In genomic region chr11:10322401-10322800, GRCh38 we compare ENCODE assay signal across 12 cellular contexts. TPM values are rescaled to one million over a fixed set of nuclear protein-coding genes. Genes with fewer than 3 reads are reported as not detected.
DNase-seq lines count a peak whose midpoint lies in the region; ATAC-seq, FAIRE-seq and TF ChIP-seq lines count a peak whose summit lies in the region.
"Had no signal": no experiment of that assay in that cellular context is flagged by ENCODE, and none has a peak within 500 bp of the region (broad histone marks: within the 10 kb centered on the region; RNA-seq: fewer than 3 reads in every experiment).

No MANE protein-coding gene starts in this region.

- H3F3A ChIP-seq in neural progenitor cell (ENCODE audit: low read depth), result peaks cover 17% of the 10 kb centered on the region

- intact Hi-C loops in GM12878 (cut with micrococcal nuclease; ENCODE audit: unreplicated experiment) (loop anchor here (1.0 to 5.0 kb wide), 4 partner anchors 114 to 565 kb away; no protein-coding TSS in a partner anchor), transverse colon (cut with DNase I; ENCODE audit: low total_unique reads) (loop anchor here (5.0 kb wide), 1 partner anchor 565 kb away; no protein-coding TSS in a partner anchor)

- H4K91ac ChIP-seq in mesenchymal stem cell (ENCODE audit: low read length), result peak overlapping the region; percentile 52

- FAIRE-seq in GM12878 (lab: Jason Lieb, UNC), result no peak
- FAIRE-seq: small intestine had no signal

- H3K4ac ChIP-seq in mesenchymal stem cell (ENCODE audit: low read depth in 1 of 2, low read length in 2 of 2), result peak overlapping the region; percentile 66 to 92

- no peaks in the 10 kb centered on the region for H3K79me2 ChIP-seq in GM12878 (ENCODE audit: control insufficient read depth, insufficient read depth, low read length)
- H3K79me2 ChIP-seq in neural progenitor cell (ENCODE audit: low read depth), result no peaks in the 10 kb centered on the region

- peak overlapping the region; percentile 60 for H2BK15ac ChIP-seq in mesenchymal stem cell (ENCODE audit: low read depth, poor library complexity, severe bottlenecking)

- peak overlapping the region; percentile 81 to 96 for H3K18ac ChIP-seq in mesenchymal stem cell (ENCODE audit: low read depth in 1 of 2, low read length in 2 of 2)

- no peaks in the 10 kb centered on the region for H3K9me3 Mint-ChIP-seq in activated naive CD4-positive, alpha-beta T cell treated with anti-CD3 and anti-CD28 coated beads, Interleukin-2, amount 50 U/mL, for 72 hours
- peaks cover 3% of the 10 kb centered on the region for H3K9me3 Mint-ChIP-seq in neural progenitor cell
- H3K9me3 Mint-ChIP-seq: activated T-cell treated with anti-CD3 and anti-CD28 coated beads, Interleukin-2, amount 50 U/mL, for 4 hours; T-cell had no signal

- peak overlapping the region; percentile 76 for H2AK5ac ChIP-seq in mesenchymal stem cell (ENCODE audit: low read length, severe bottlenecking)

- RAD21 ChIA-PET in GM12878 (lab: Charles Lee; ENCODE audit: unreplicated experiment), result interaction anchor here (0.8 to 3.2 kb wide), 6 partner anchors 13 to 350 kb away, joined by 3 to 15 read pairs (median 4); no protein-coding TSS in a partner anchor

- SMC1A ChIA-PET in GM12878 (lab: Charles Lee; ENCODE audit: uncharacterized antibody, unreplicated experiment), result interaction anchor here (1.0 to 6.5 kb wide), 5 partner anchors 13 to 246 kb away, joined by 4 to 55 read pairs (median 6); no protein-coding TSS in a partner anchor

- TF ChIP-seq RAD21 in GM12878 (IDR thresholded peaks at IDR 0.05; ENCODE audit: insufficient read depth, low read depth, low read length), result no peak

- H4K8ac ChIP-seq in mesenchymal stem cell (ENCODE audit: low read length), result no peak overlapping the region

- in situ Hi-C loops in GM12878 (cut with MboI), result loop anchor here (5.0 to 10.0 kb wide), 3 partner anchors 110 to 558 kb away; no protein-coding TSS in a partner anchor
- in situ Hi-C loops in transverse colon (cut with MboI; ENCODE audit: low pct_ligation_motif_present in 1 of 4, low pct_unique_long_range_greater_than_20kb in 1 of 4, low sequenced_read_pairs in 3 of 4), result loop anchor here (10.0 to 25.0 kb wide), 3 partner anchors 460 to 568 kb away; no protein-coding TSS in a partner anchor

- H3K9ac ChIP-seq in GM12878 (ENCODE audit: control insufficient read depth, insufficient read depth, low read length), result no peak overlapping the region
- H3K9ac ChIP-seq in mesenchymal stem cell (ENCODE audit: low read length), result peak overlapping the region; percentile 88
- no peak overlapping the region for H3K9ac ChIP-seq in neural progenitor cell

- no peak for TF ChIP-seq POLR2A in GM12878 (IDR thresholded peaks at IDR 0.05; ENCODE audit: low read depth, low read length)
- TF ChIP-seq POLR2A in transverse colon (IDR thresholded peaks at IDR 0.05), result no peak

- H3K27ac Mint-ChIP-seq in activated naive CD4-positive, alpha-beta T cell treated with anti-CD3 and anti-CD28 coated beads, Interleukin-2, amount 50 U/mL, for 72 hours, result peak overlapping the region; percentile 86 to 92
- no peak overlapping the region for H3K27ac Mint-ChIP-seq in neural progenitor cell

- peak overlapping the region in 1 of 2 experiments; percentile 97 for H2BK12ac ChIP-seq in mesenchymal stem cell (ENCODE audit: low read length in 2 of 2)

- BruUV-seq in GM12878 (replicated peaks; lab: Mats Ljungman, UMichigan), result no TSS peak

- H3K27ac ChIP-seq in GM12878 (ENCODE audit: control insufficient read depth, insufficient read depth) (no peak overlapping the region), mesenchymal stem cell (ENCODE audit: low read length, poor library complexity, severe bottlenecking) (no peak overlapping the region), transverse colon (peak overlapping the region; percentile 66 to 79 (median 78)), neural progenitor cell (no peak overlapping the region)

- no peaks in the 10 kb centered on the region for H4K20me1 ChIP-seq in GM12878 (ENCODE audit: control insufficient read depth, insufficient read depth)
- no peaks in the 10 kb centered on the region for H4K20me1 ChIP-seq in neural progenitor cell (ENCODE audit: low read depth)

- peak; percentile 1 to 25 for ATAC-seq in activated naive CD4-positive, alpha-beta T cell treated with anti-CD3 and anti-CD28 coated beads, Interleukin-2, amount 50 U/mL, for 72 hours
- no peak for ATAC-seq in GM12878

- H2BK120ac ChIP-seq in mesenchymal stem cell (ENCODE audit: low read depth, low read length), result no peak overlapping the region

- H3K4me2 ChIP-seq in GM12878 (ENCODE audit: control insufficient read depth, insufficient read depth) (no peak overlapping the region), mesenchymal stem cell (ENCODE audit: low read length, poor library complexity, severe bottlenecking) (no peak overlapping the region), neural progenitor cell (no peak overlapping the region)

- H3K27me3 ChIP-seq in GM12878 (replicated peaks in 1 of 2; ENCODE audit: control insufficient read depth in 2 of 2, insufficient read depth in 2 of 2, low read length in 1 of 2) (0 out of 4 replicates have a peak, but pooled peaks cover 0 to 1% of the 10 kb centered on the region in 2 experiments), mesenchymal stem cell (ENCODE audit: control insufficient read depth in 1 of 2, insufficient read depth in 1 of 2, low read length in 2 of 2) (no peaks in the 10 kb centered on the region), transverse colon (no peaks in the 10 kb centered on the region), neural progenitor cell (no peaks in the 10 kb centered on the region)

- 100% methylated on average over 2 of the region's 2 CpGs for WGBS in GM12878 (ENCODE audit: insufficient coverage, insufficient replicate concordance, low lambda C conversion rate, missing lambda C conversion rate)
- 88% methylated on average over 2 of the region's 2 CpGs for WGBS in mesenchymal stem cell
- 70% methylated on average over 2 of the region's 2 CpGs; no CpG with 5 or more reads in 1 of the 2 donors for WGBS in transverse colon (ENCODE audit: low coverage in 1 of 2), 2 donors

- H3K36me3 ChIP-seq in GM12878 (ENCODE audit: control insufficient read depth in 2 of 2, insufficient read depth in 2 of 2, low read length in 1 of 2) (no peaks in the 10 kb centered on the region), mesenchymal stem cell (ENCODE audit: control insufficient read depth in 1 of 2, insufficient read depth in 2 of 2, low read depth in 1 of 2, low read length in 2 of 2) (no peaks in the 10 kb centered on the region), transverse colon (no peaks in the 10 kb centered on the region), neural progenitor cell (no peaks in the 10 kb centered on the region)

- H3K9me3 ChIP-seq in GM12878 (replicated peaks; ENCODE audit: control insufficient read depth, insufficient read depth, low read length) (no peaks in the 10 kb centered on the region), mesenchymal stem cell (ENCODE audit: control insufficient read depth, low read length) (no peaks in the 10 kb centered on the region), transverse colon (no peaks in the 10 kb centered on the region), neural progenitor cell (ENCODE audit: low read depth) (no peaks in the 10 kb centered on the region)

- no peaks in the 10 kb centered on the region for H3K36me3 Mint-ChIP-seq in activated naive CD4-positive, alpha-beta T cell treated with anti-CD3 and anti-CD28 coated beads, Interleukin-2, amount 50 U/mL, for 72 hours
- no peaks in the 10 kb centered on the region for H3K36me3 Mint-ChIP-seq in neural progenitor cell
- H3K36me3 Mint-ChIP-seq: T-cell had no signal

- no peak for TF ChIP-seq CTCF in GM12878 (IDR thresholded peaks at IDR 0.05 in 2 of 3, conservative IDR thresholded peaks at IDR 0.05 in 1 of 3; ENCODE audit: control insufficient read depth in 2 of 3, extremely low read depth in 1 of 3, insufficient read depth in 1 of 3, low read depth in 3 of 3, low read length in 3 of 3)
- no peak for TF ChIP-seq CTCF in transverse colon (IDR thresholded peaks at IDR 0.05)
- no peak for TF ChIP-seq CTCF in neural progenitor cell (IDR thresholded peaks at IDR 0.05)

- DNase-seq in activated naive CD4-positive, alpha-beta T cell treated with anti-CD3 and anti-CD28 coated beads, Interleukin-2, amount 50 U/mL, for 72 hours (ENCODE audit: low spot score in 2 of 2), result no peak
- no peak for DNase-seq in activated naive CD4-positive, alpha-beta T cell treated with anti-CD3 and anti-CD28 coated beads, Interleukin-2, amount 50 U/mL, for 16 hours
- no peak for DNase-seq in GM12878 (ENCODE audit: low read depth, low spot score)
- no peak for DNase-seq in mesenchymal stem cell
- DNase-seq in transverse colon, result no peak
- no peak for DNase-seq in neural progenitor cell (ENCODE audit: low spot score)
- no peak for DNase-seq in stimulated activated CD4-positive, alpha-beta T cell treated with anti-CD3 and anti-CD28 coated beads, Interleukin-1b, Interleukin-23, amount 100 ng/mL, for 48 hours
- DNase-seq in NCI-H226, result no peak
- DNase-seq: effector CD4-positive, alpha-beta T cell had no signal

- no peak overlapping the region for H2BK5ac ChIP-seq in mesenchymal stem cell (ENCODE audit: low read depth, low read length, poor library complexity, severe bottlenecking)

- peak overlapping the region; percentile 59; the same call in 1 of the 2 replicates for H2AFZ ChIP-seq in GM12878 (ENCODE audit: control insufficient read depth, low read depth, low read length)
- H2AFZ ChIP-seq in mesenchymal stem cell (ENCODE audit: low read depth, low read length), result no peak overlapping the region
- H2AFZ ChIP-seq in neural progenitor cell (replicated peaks), result no peak overlapping the region

- no peak overlapping the region for H3K4me3 Mint-ChIP-seq in neural progenitor cell
- H3K4me3 Mint-ChIP-seq: T-cell had no signal

- H3K4me1 ChIP-seq in GM12878 (ENCODE audit: control insufficient read depth, insufficient read depth, low read length) (peaks cover 15% of the 10 kb centered on the region), mesenchymal stem cell (ENCODE audit: control insufficient read depth, insufficient read depth, low read depth, low read length) (peaks cover 12% of the 10 kb centered on the region), transverse colon (peaks cover 12 to 52% (median 28%) of the 10 kb centered on the region in 4 donors), neural progenitor cell (peaks cover 29% of the 10 kb centered on the region)

- peaks cover 31% of the 10 kb centered on the region for H3K4me1 Mint-ChIP-seq in neural progenitor cell

- POLR2A ChIA-PET in GM12878 (lab: Charles Lee), result no interaction called here

- CTCF ChIA-PET in GM12878 (lab: Yijun Ruan, JAX), result interaction anchor here (0.6 to 3.6 kb wide), 10 partner anchors 13 to 350 kb away, joined by 3 to 48 read pairs (median 4); no protein-coding TSS in a partner anchor

- no peak overlapping the region for H3K23ac ChIP-seq in mesenchymal stem cell (ENCODE audit: low read length in 2 of 2)

- H3K4me3 ChIP-seq in GM12878 (no peak overlapping the region), mesenchymal stem cell (ENCODE audit: insufficient read depth in 1 of 2, low read depth in 1 of 2, low read length in 2 of 2) (peak overlapping the region in 1 of 2 experiments; percentile 43), transverse colon (no peak overlapping the region), neural progenitor cell (no peak overlapping the region)

- H3K27me3 Mint-ChIP-seq in neural progenitor cell (ENCODE audit: insufficient read depth, low read depth), result peaks cover 2% of the 10 kb centered on the region

- H3K79me1 ChIP-seq in mesenchymal stem cell (replicated peaks; ENCODE audit: low read length, poor library complexity, severe bottlenecking), result no peaks in the 10 kb centered on the region

- H3K14ac ChIP-seq in mesenchymal stem cell (ENCODE audit: low read length in 2 of 2), result peak overlapping the region in 1 of 2 experiments; percentile 64

- TF ChIP-seq EP300 in GM12878 (IDR thresholded peaks at IDR 0.05; ENCODE audit: borderline replicate concordance in 1 of 2, control insufficient read depth in 1 of 2, low read depth in 2 of 2, low read length in 2 of 2) (no peak), transverse colon (IDR thresholded peaks at IDR 0.05; ENCODE audit: low read depth) (no peak)

RNA-seq across cellular contexts. Expression of gene ADM, which starts 17.5 kb away (rescaled TPM):
- total RNA-seq in activated naive CD4-positive, alpha-beta T cell treated with anti-CD3 and anti-CD28 coated beads, Interleukin-2, amount 50 U/mL, for 72 hours, result 10 to 100 TPM in 1 of 2 donors, under 1 TPM in 1; 0.57 to 33.6 TPM
- total RNA-seq in GM12878 (2013; cell fraction: nucleolus; rRNA removed), result 9.9 and 12.6 TPM in 2 replicates
- not detected in 2 replicates for total RNA-seq in GM12878 (2014; rRNA removed)
- not detected in 2 replicates for total RNA-seq in GM12878 (2014; rRNA removed; fragmentation: Illumina TruSeq; extraction: Trizol)
- 0.21 TPM in 1 of 2 replicates, not detected in the other for total RNA-seq in GM12878 (2021)
- polyA plus RNA-seq in GM12878 (2011; ENCODE audit: low read depth), result 1.3 TPM
- 2.7 and 4.2 TPM in 2 replicates for polyA plus RNA-seq in GM12878 (2011; rRNA removed)
- polyA plus RNA-seq in GM12878 (2011; cell fraction: cytosol; rRNA removed), result 5.5 and 8.1 TPM in 2 replicates
- 3.5 and 8.1 TPM in 2 replicates for polyA plus RNA-seq in GM12878 (2011; cell fraction: nucleus; rRNA removed)
- 1.3 and 3.2 TPM in 2 replicates for polyA plus RNA-seq in GM12878 (2012)
- polyA plus RNA-seq in GM12878 (2014; fragmentation: Illumina TruSeq; extraction: Trizol), result not detected in 2 replicates
- polyA plus RNA-seq in GM12878 (2014; fragmentation: Nextera tagmentation; extraction: Ambion mirVana), result not detected
- polyA plus RNA-seq in GM12878 (2014; rRNA removed), result not detected in 2 replicates
- under 1 TPM in 1 of 2 experiments, not detected in 1; 0.11 TPM for polyA plus RNA-seq in GM12878 (2016; fragmentation: Nextera tagmentation; extraction: Ambion mirVana)
- polyA minus RNA-seq in GM12878 (2011; rRNA and poly(A)+ RNA removed), result 1.3 and 11.4 TPM in 2 replicates
- 2.0 and 3.3 TPM in 2 replicates for polyA minus RNA-seq in GM12878 (2011; cell fraction: cytosol; rRNA and poly(A)+ RNA removed)
- 3.3 and 5.6 TPM in 2 replicates for polyA minus RNA-seq in GM12878 (2011; cell fraction: nucleus; rRNA and poly(A)+ RNA removed)
- 90.3 TPM for polyA plus RNA-seq in mesenchymal stem cell (2013, experiment 1 of 2)
- 87.3 TPM for polyA plus RNA-seq in mesenchymal stem cell (2013, experiment 2 of 2)
- 100 to 1,000 TPM in 3 of 4 donors, 10 to 100 TPM in 1; 51.9 to 235 (median 157) TPM for total RNA-seq in transverse colon
- 3.8 and 8.5 TPM in 2 replicates for total RNA-seq in neural progenitor cell (ENCODE audit: low replicate concordance)

RNA-seq across cellular contexts. Expression of gene SBF2, which starts 28.4 kb away (rescaled TPM):
- total RNA-seq in activated naive CD4-positive, alpha-beta T cell treated with anti-CD3 and anti-CD28 coated beads, Interleukin-2, amount 50 U/mL, for 72 hours, result 10 to 100 TPM; 17.8 to 33.2 TPM
- 21.9 and 24.8 TPM in 2 replicates for total RNA-seq in GM12878 (2013; cell fraction: nucleolus; rRNA removed)
- total RNA-seq in GM12878 (2014; rRNA removed) (0.65 and 1.6 TPM in 2 replicates), GM12878 (2014; rRNA removed; fragmentation: Illumina TruSeq; extraction: Trizol) (0.92 and 1.1 TPM in 2 replicates), GM12878 (2021) (0.62 and 0.96 TPM in 2 replicates), transverse colon (10 to 100 TPM; 46.4 to 71.0 (median 54.8) TPM), neural progenitor cell (ENCODE audit: low replicate concordance) (48.2 and 51.1 TPM in 2 replicates)
- 1.8 TPM for polyA plus RNA-seq in GM12878 (2011; ENCODE audit: low read depth)
- polyA plus RNA-seq in GM12878 (2011; rRNA removed) (1.7 and 2.3 TPM in 2 replicates), GM12878 (2014; fragmentation: Illumina TruSeq; extraction: Trizol) (0.35 and 1.3 TPM in 2 replicates), GM12878 (2014; fragmentation: Nextera tagmentation; extraction: Ambion mirVana) (under 1 TPM; 0.24 to 0.26 TPM), GM12878 (2014; rRNA removed) (0.38 and 1.1 TPM in 2 replicates), GM12878 (2016; fragmentation: Nextera tagmentation; extraction: Ambion mirVana) (1 to 10 TPM; 2.1 to 2.2 TPM)
- 0.88 and 1.1 TPM in 2 replicates for polyA plus RNA-seq in GM12878 (2011; cell fraction: cytosol; rRNA removed)
- 2.2 and 2.4 TPM in 2 replicates for polyA plus RNA-seq in GM12878 (2011; cell fraction: nucleus; rRNA removed)
- polyA plus RNA-seq in GM12878 (2012), result 1.3 and 2.3 TPM in 2 replicates
- 5.1 and 5.2 TPM in 2 replicates for polyA minus RNA-seq in GM12878 (2011; rRNA and poly(A)+ RNA removed)
- 2.0 and 3.2 TPM in 2 replicates for polyA minus RNA-seq in GM12878 (2011; cell fraction: cytosol; rRNA and poly(A)+ RNA removed)
- 3.7 and 5.0 TPM in 2 replicates for polyA minus RNA-seq in GM12878 (2011; cell fraction: nucleus; rRNA and poly(A)+ RNA removed)
- polyA plus RNA-seq in mesenchymal stem cell (2013, experiment 1 of 2), result 21.0 TPM
- 20.2 TPM for polyA plus RNA-seq in mesenchymal stem cell (2013, experiment 2 of 2)

Comparison
In these comparisons a context has a peak if more than half of its experiments do, and no peak if none do; other contexts are left out.
1. H3K27ac ChIP-seq: peak in transverse colon (4 of 4); none in GM12878 (single experiment), mesenchymal stem cell (single experiment) and neural progenitor cell (single experiment).